Comparison of ENCODE assay signal across 14 cellular contexts in genomic region chrX:40087574-40088298, GRCh38. TPM values are rescaled to one million over a fixed set of nuclear protein-coding genes. Genes with fewer than 3 reads are reported as not detected.
DNase-seq lines count a peak whose midpoint lies in the region; ATAC-seq and TF ChIP-seq lines count a peak whose summit lies in the region.
"Had no signal": no experiment of that assay in that cellular context is flagged by ENCODE, and none has a peak within 500 bp of the region (broad histone marks: within the 10 kb centered on the region; RNA-seq: fewer than 3 reads in every experiment).

No MANE protein-coding gene starts in this region.

- DNase-seq in AG04450 (ENCODE audit: low read depth, low spot score): no peak
- no peak for DNase-seq in esophagus squamous epithelium (lab: John Stamatoyannopoulos, UW)
- no peak for DNase-seq in amniotic stem cell (lab: John Stamatoyannopoulos, UW)
- no peak for DNase-seq in activated T-cell treated with anti-CD3 and anti-CD28 coated beads, Interleukin-2, amount 50 U/mL, for 72 hours
- no peak for DNase-seq in left lung
- no peak for DNase-seq in COR-L47 (lab: John Stamatoyannopoulos, UW)
- DNase-seq: activated CD4-positive, alpha-beta memory T cell treated with anti-CD3 and anti-CD28 coated beads for 36 hours; natural killer cell; NCI-H146; T1000; testis had no signal

- H3K4me1 ChIP-seq in Loucy (ENCODE audit: insufficient read depth, low read length, poor library complexity, severe bottlenecking) (peaks cover 27% of the 10 kb centered on the region), esophagus squamous epithelium (peaks cover 26 to 100% (median 38%) of the 10 kb centered on the region in 3 donors), left lung (peaks cover 4 to 79% of the 10 kb centered on the region in 2 donors)

- no peak for ATAC-seq in activated T-cell treated with anti-CD3 and anti-CD28 coated beads, Interleukin-2, amount 50 U/mL, for 72 hours (replicated peaks in 1 of 2)
- ATAC-seq in left lung: no peak
- ATAC-seq: natural killer cell had no signal

- H3K9me3 Mint-ChIP-seq in activated T-cell treated with anti-CD3 and anti-CD28 coated beads, Interleukin-2, amount 50 U/mL, for 72 hours: no peaks in the 10 kb centered on the region
- H3K9me3 Mint-ChIP-seq: activated CD4-positive, alpha-beta memory T cell treated with anti-CD3 and anti-CD28 coated beads for 36 hours; activated T-helper 2 cell treated with anti-CD3 and anti-CD28 coated beads, Interferon-gamma antibody, Interleukin-2, Interleukin-4, amounts not matched to agents 10 μg/mL and 5 μg/mL and 100 μg/mL, durations not matched to agents 14 hours and 24 hours and 36 hours; natural killer cell had no signal

- no peak for TF ChIP-seq RAD21 in neural cell (conservative IDR thresholded peaks at IDR 0.05)

- no peak for TF ChIP-seq EP300 in neural cell (conservative IDR thresholded peaks at IDR 0.05; ENCODE audit: poor library complexity, severe bottlenecking)

- H3K4me3 Mint-ChIP-seq in activated T-cell treated with anti-CD3 and anti-CD28 coated beads, Interleukin-2, amount 50 U/mL, for 72 hours: no peak overlapping the region
- H3K4me3 Mint-ChIP-seq: activated CD4-positive, alpha-beta memory T cell treated with anti-CD3 and anti-CD28 coated beads for 36 hours; natural killer cell had no signal

- 41 to 59% methylated on average over 10 to 11 of the region's 11 CpGs for WGBS in esophagus squamous epithelium, 2 donors

- peak overlapping the region; percentile 66 for H3K4me2 ChIP-seq in Loucy (ENCODE audit: low read depth, low read length, poor library complexity, severe bottlenecking)
- H3K4me2 ChIP-seq in neural cell (ENCODE audit: low read length): no peak overlapping the region

- no peak for TF ChIP-seq POLR2A in esophagus squamous epithelium (IDR thresholded peaks at IDR 0.05)

- H3K4me1 Mint-ChIP-seq in activated T-cell treated with anti-CD3 and anti-CD28 coated beads, Interleukin-2, amount 50 U/mL, for 72 hours (ENCODE audit: low read depth): peaks cover 61% of the 10 kb centered on the region

- H3K9me3 ChIP-seq in AG04450 (ENCODE audit: control insufficient read depth, insufficient read depth, low read length): no peaks in the 10 kb centered on the region
- no peaks in the 10 kb centered on the region for H3K9me3 ChIP-seq in Loucy (ENCODE audit: insufficient read depth, low read depth, low read length)
- H3K9me3 ChIP-seq in esophagus squamous epithelium: no peaks in the 10 kb centered on the region
- H3K9me3 ChIP-seq in neural cell (ENCODE audit: low read length): no peaks in the 10 kb centered on the region
- H3K9me3 ChIP-seq in left lung: no peaks in the 10 kb centered on the region
- H3K9me3 ChIP-seq: testis had no signal

- peaks cover 0 to 9% of the 10 kb centered on the region in 2 donors for H3K36me3 Mint-ChIP-seq in activated T-cell treated with anti-CD3 and anti-CD28 coated beads, Interleukin-2, amount 50 U/mL, for 72 hours (ENCODE audit: insufficient read depth in 2 of 2)
- H3K36me3 Mint-ChIP-seq: activated CD4-positive, alpha-beta memory T cell treated with anti-CD3 and anti-CD28 coated beads for 36 hours; natural killer cell had no signal

- CTCF ChIA-PET in AG04450 (lab: Charles Lee): interaction anchor here (1.1 to 1.4 kb wide), 2 partner anchors 357 to 451 kb away, joined by 3 to 4 read pairs; no protein-coding TSS in a partner anchor

- H3K79me2 ChIP-seq in Loucy (ENCODE audit: insufficient read depth, low read length): peaks cover 100% of the 10 kb centered on the region
- H3K79me2 ChIP-seq in neural cell (replicated peaks; ENCODE audit: insufficient read depth, low read length): peaks cover 86% of the 10 kb centered on the region

- H4K20me1 ChIP-seq in Loucy (ENCODE audit: insufficient read depth, low read length, poor library complexity, severe bottlenecking) (peaks cover 92% of the 10 kb centered on the region), neural cell (ENCODE audit: insufficient read depth) (no peaks in the 10 kb centered on the region)

- H3K36me3 ChIP-seq in Loucy (ENCODE audit: insufficient read depth, low read length): peaks cover 16% of the 10 kb centered on the region; the same call in 1 of the 2 replicates
- H3K36me3 ChIP-seq in esophagus squamous epithelium: no peaks in the 10 kb centered on the region
- H3K36me3 ChIP-seq in neural cell (ENCODE audit: insufficient read depth, low read length): no peaks in the 10 kb centered on the region
- no peaks in the 10 kb centered on the region for H3K36me3 ChIP-seq in left lung

- peak overlapping the region; percentile 68 for H3K27ac ChIP-seq in AG04450 (ENCODE audit: low read depth, low read length)
- H3K27ac ChIP-seq in esophagus squamous epithelium: peak overlapping the region in 3 of 4 donors; percentile 23 to 70 (median 42)
- peak overlapping the region; percentile 61 for H3K27ac ChIP-seq in neural cell (ENCODE audit: low read length)
- no peak overlapping the region for H3K27ac ChIP-seq in left lung
- H3K27ac ChIP-seq: testis had no signal

- intact Hi-C loops in esophagus squamous epithelium (cut with DNase I): no loop called here
- intact Hi-C loops in left lung (cut with DNase I): no loop called here

- TF ChIP-seq CTCF in AG04450 (IDR thresholded peaks at IDR 0.05; ENCODE audit: low read depth, low read length) (no peak), Loucy (conservative IDR thresholded peaks at IDR 0.05; ENCODE audit: low read length) (no peak), esophagus squamous epithelium (IDR thresholded peaks at IDR 0.05) (no peak), neural cell (IDR thresholded peaks at IDR 0.05; ENCODE audit: poor library complexity, severe bottlenecking) (no peak), left lung (IDR thresholded peaks at IDR 0.05) (no peak)

- no peak overlapping the region for H3K9ac ChIP-seq in Loucy (ENCODE audit: low read depth, low read length, poor library complexity, severe bottlenecking)
- H3K9ac ChIP-seq in neural cell (ENCODE audit: low read length): peak overlapping the region; percentile 57

- H3K27ac Mint-ChIP-seq in activated T-cell treated with anti-CD3 and anti-CD28 coated beads, Interleukin-2, amount 50 U/mL, for 72 hours: no peak overlapping the region
- H3K27ac Mint-ChIP-seq: activated CD4-positive, alpha-beta memory T cell treated with anti-CD3 and anti-CD28 coated beads for 36 hours; activated T-helper 2 cell treated with anti-CD3 and anti-CD28 coated beads, Interferon-gamma antibody, Interleukin-2, Interleukin-4, amounts not matched to agents 10 μg/mL and 5 μg/mL and 100 μg/mL, durations not matched to agents 14 hours and 24 hours and 36 hours had no signal

- POLR2A ChIA-PET in AG04450 (lab: Yijun Ruan, JAX): interaction anchor here (0.7 kb wide), 1 partner anchor 62 kb away, joined by 4 read pairs; no protein-coding TSS in a partner anchor

- no peaks in the 10 kb centered on the region for H3K27me3 ChIP-seq in AG04450 (ENCODE audit: control insufficient read depth, insufficient read depth, low read length)
- H3K27me3 ChIP-seq in Loucy (ENCODE audit: insufficient read depth, low read length, poor library complexity, severe bottlenecking): no peaks in the 10 kb centered on the region
- H3K27me3 ChIP-seq in esophagus squamous epithelium: peaks cover 0 to 19% (median 1%) of the 10 kb centered on the region in 4 donors
- no peaks in the 10 kb centered on the region for H3K27me3 ChIP-seq in neural cell (ENCODE audit: insufficient read depth, low read depth, low read length)
- H3K27me3 ChIP-seq in left lung: peaks cover 0 to 48% of the 10 kb centered on the region in 2 donors
- H3K27me3 ChIP-seq: testis had no signal

- peaks cover 51% of the 10 kb centered on the region for H3K27me3 Mint-ChIP-seq in activated T-cell treated with anti-CD3 and anti-CD28 coated beads, Interleukin-2, amount 50 U/mL, for 72 hours (ENCODE audit: low read depth)
- H3K27me3 Mint-ChIP-seq: activated CD4-positive, alpha-beta memory T cell treated with anti-CD3 and anti-CD28 coated beads for 36 hours had no signal

- H3K4me3 ChIP-seq in AG04450 (ENCODE audit: low read depth, low read length) (no peak overlapping the region), Loucy (ENCODE audit: low read length, poor library complexity, severe bottlenecking) (peak overlapping the region; percentile 20), esophagus squamous epithelium (no peak overlapping the region), neural cell (ENCODE audit: low read length) (peak overlapping the region; percentile 51), left lung (no peak overlapping the region)
- H3K4me3 ChIP-seq: testis had no signal

- H2AFZ ChIP-seq in Loucy (ENCODE audit: low read length) (no peak overlapping the region), neural cell (ENCODE audit: low read depth, low read length) (no peak overlapping the region)

- H3K9me2 ChIP-seq in Loucy (replicated peaks; ENCODE audit: low read depth, low read length) (no peaks in the 10 kb centered on the region), neural cell (ENCODE audit: insufficient read depth, low read length) (no peaks in the 10 kb centered on the region)

- H3F3A ChIP-seq in Loucy (ENCODE audit: low read depth) (no peaks in the 10 kb centered on the region), neural cell (ENCODE audit: insufficient read depth, low read length, poor library complexity, severe bottlenecking) (no peaks in the 10 kb centered on the region)

TF ChIP-seq in neural cell, 6 proteins besides CTCF, POLR2A, EP300 and RAD21 (continues in another document):
- no peak for TF ChIP-seq EZH2 (IDR thresholded peaks at IDR 0.05; ENCODE audit: borderline replicate concordance, insufficient read depth, low read length, poor library complexity, severe bottlenecking)
- TF ChIP-seq TAF1 (IDR thresholded peaks at IDR 0.05; ENCODE audit: low read depth): no peak
- TF ChIP-seq SMC3 (conservative IDR thresholded peaks at IDR 0.05; ENCODE audit: poor library complexity): no peak
- TF ChIP-seq MXI1 (conservative IDR thresholded peaks at IDR 0.05; ENCODE audit: poor library complexity, severe bottlenecking): no peak

RNA-seq across cellular contexts. Expression of gene BCOR, which starts 10.0 kb away (rescaled TPM):
- polyA plus RNA-seq in AG04450 (2011; rRNA removed) (5.4 and 8.6 TPM in 2 replicates), neural cell (18.0 and 23.7 TPM in 2 replicates)
- 13.0 and 16.9 TPM in 2 replicates for polyA minus RNA-seq in AG04450 (2011; rRNA and poly(A)+ RNA removed)
- total RNA-seq in esophagus squamous epithelium (10 to 100 TPM; 12.0 to 20.1 (median 17.4) TPM), left lung (10 to 100 TPM; 19.0 to 24.0 TPM)
- polyA minus RNA-seq in neural cell: 49.7 and 72.6 TPM in 2 replicates
- 10 to 100 TPM; 53.5 to 65.5 TPM for total RNA-seq in activated T-cell treated with anti-CD3 and anti-CD28 coated beads, Interleukin-2, amount 50 U/mL, for 72 hours

Comparison
In these comparisons a context has a peak if more than half of its experiments do, and no peak if none do; other contexts are left out.
1. H3K27ac ChIP-seq: peak in AG04450 (single experiment), esophagus squamous epithelium (3 of 4) and neural cell (single experiment); none in left lung (0 of 2).
2. H3K4me3 ChIP-seq: peak in Loucy (single experiment) and neural cell (single experiment); none in AG04450 (single experiment), esophagus squamous epithelium (0 of 4) and left lung (0 of 2).